ENCODE assay signal across 20 cellular contexts in the genomic region with DNA sequence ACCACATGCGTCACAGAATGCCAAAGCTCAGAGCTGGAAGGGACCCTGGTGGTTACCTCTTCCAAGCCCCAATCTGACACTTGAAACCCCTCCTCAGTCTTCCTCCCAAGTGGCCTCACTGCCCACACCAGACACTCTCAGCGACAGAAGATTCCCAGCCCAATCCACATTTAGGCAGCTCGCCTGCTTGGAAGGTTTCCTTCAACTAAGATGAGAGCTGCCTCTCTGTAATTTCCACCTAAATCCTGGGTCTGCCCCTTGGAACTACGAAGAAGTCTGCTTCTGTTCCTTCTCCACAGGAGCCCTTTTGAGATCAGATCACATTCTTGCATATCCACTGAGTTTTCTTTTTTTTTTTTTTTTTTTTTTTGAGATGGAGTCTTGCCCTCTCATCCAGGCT.
DNase-seq lines count a peak whose midpoint lies in the region; ATAC-seq and TF ChIP-seq lines count a peak whose summit lies in the region.
"Had no signal": no experiment of that assay in that cellular context is flagged by ENCODE, and none has a peak within 500 bp of the region (broad histone marks: within the 10 kb centered on the region; RNA-seq: fewer than 3 reads in every experiment).

No MANE protein-coding gene starts in this region.

- no peaks in the 10 kb centered on the region for H3K79me2 ChIP-seq in mesendoderm (ENCODE audit: control insufficient read depth, insufficient read depth, low read length)

- H3K9me3 ChIP-seq in NT2/D1 (ENCODE audit: insufficient read depth, low read length), result no peaks in the 10 kb centered on the region
- no peaks in the 10 kb centered on the region for H3K9me3 ChIP-seq in A673 (ENCODE audit: low read depth, low read length, poor library complexity, severe bottlenecking)
- H3K9me3 ChIP-seq: SJCRH30 had no signal

- H3K36me3 ChIP-seq in NT2/D1 (ENCODE audit: insufficient read depth, insufficient read length, low read length), result no peaks in the 10 kb centered on the region
- no peaks in the 10 kb centered on the region for H3K36me3 ChIP-seq in mesendoderm (ENCODE audit: control insufficient read depth, insufficient read depth, low read length)
- no peaks in the 10 kb centered on the region for H3K36me3 ChIP-seq in A673 (ENCODE audit: insufficient read depth, low read length, poor library complexity, severe bottlenecking)
- H3K36me3 ChIP-seq: SJCRH30 had no signal

- H3K9ac ChIP-seq in NT2/D1 (ENCODE audit: insufficient read length, low read depth) (no peak overlapping the region), mesendoderm (ENCODE audit: low read length) (no peak overlapping the region)

- no peak overlapping the region for H3K27ac ChIP-seq in mesendoderm (ENCODE audit: low read depth, low read length)
- no peak overlapping the region for H3K27ac ChIP-seq in A673 (ENCODE audit: low read depth, low read length, poor library complexity, severe bottlenecking)
- H3K27ac ChIP-seq: SJCRH30 had no signal

- H3K27me3 ChIP-seq in NT2/D1 (ENCODE audit: insufficient read depth, insufficient read length) (no peaks in the 10 kb centered on the region), mesendoderm (ENCODE audit: insufficient read depth, low read length, poor library complexity) (no peaks in the 10 kb centered on the region), A673 (replicated peaks; ENCODE audit: insufficient read depth, low read depth, low read length, poor library complexity) (no peaks in the 10 kb centered on the region)
- H3K27me3 ChIP-seq: SJCRH30 had no signal

- no peak overlapping the region for H3K4me2 ChIP-seq in mesendoderm (ENCODE audit: low read length)

- H3K4me3 ChIP-seq in NT2/D1 (ENCODE audit: insufficient read length, low read depth) (no peak overlapping the region), mesendoderm (ENCODE audit: low read length) (no peak overlapping the region), A673 (ENCODE audit: low read depth, low read length, poor library complexity, severe bottlenecking) (no peak overlapping the region)
- H3K4me3 ChIP-seq: SJCRH30 had no signal

- CTCF ChIA-PET in A673 (lab: Charles Lee), result no interaction called here

- no peaks in the 10 kb centered on the region for H3K79me1 ChIP-seq in mesendoderm (ENCODE audit: low read length)

- WGBS in mesendoderm (ENCODE audit: extremely low coverage, insufficient coverage, low lambda C conversion rate), result no CpG with 5 or more reads among the region's 4 CpGs

- no peak for TF ChIP-seq CTCF in A673 (conservative IDR thresholded peaks at IDR 0.05; ENCODE audit: low read depth, low read length)

- no peak overlapping the region for H2BK5ac ChIP-seq in mesendoderm (ENCODE audit: low read length)

- no peak overlapping the region for H3K18ac ChIP-seq in mesendoderm (ENCODE audit: low read length)

- intact Hi-C loops in A673 (cut with micrococcal nuclease; ENCODE audit: unreplicated experiment), result no loop called here

- H3K56ac ChIP-seq in mesendoderm (ENCODE audit: low read length), result no peak overlapping the region

- H2AK5ac ChIP-seq in mesendoderm (ENCODE audit: low read length), result no peak overlapping the region

- H4K5ac ChIP-seq in mesendoderm (ENCODE audit: low read length), result no peak overlapping the region

- no TSS peak for BruUV-seq in A673 (replicated peaks; lab: Mats Ljungman, UMichigan)

- no peak overlapping the region for H2BK120ac ChIP-seq in mesendoderm (ENCODE audit: low read depth, low read length)

- H3K4me1 ChIP-seq in NT2/D1 (ENCODE audit: insufficient read depth, insufficient read length) (peaks cover 4% of the 10 kb centered on the region), mesendoderm (ENCODE audit: control insufficient read depth, low read depth, low read length) (peaks cover 4% of the 10 kb centered on the region), A673 (ENCODE audit: insufficient read depth, low read length, poor library complexity, severe bottlenecking) (peaks cover 3% of the 10 kb centered on the region)
- H3K4me1 ChIP-seq: SJCRH30 had no signal

- no peak overlapping the region for H2BK15ac ChIP-seq in mesendoderm (replicated peaks; ENCODE audit: low read depth)

- no peak overlapping the region for H3K23ac ChIP-seq in mesendoderm (ENCODE audit: low read length)

- no peak overlapping the region for H4K8ac ChIP-seq in mesendoderm (ENCODE audit: low read depth, low read length)

- POLR2A ChIA-PET in A673 (lab: Charles Lee; ENCODE audit: low non-redundant PET), result no interaction called here

- DNase-seq in activated CD8-positive, alpha-beta memory T cell treated with anti-CD3 and anti-CD28 coated beads, Interleukin-2, amount 50 U/mL, for 48 hours, result peak; percentile 10
- DNase-seq in activated CD8-positive, alpha-beta memory T cell treated with anti-CD3 and anti-CD28 coated beads for 24 hours, result no peak
- DNase-seq in NT2/D1 (ENCODE audit: low read depth, low spot score), result peak; percentile 25
- DNase-seq in mesendoderm, result peak; percentile 69
- DNase-seq in 8988T, result no peak
- no peak for DNase-seq in A673 (ENCODE audit: low spot score)
- DNase-seq: CD4-positive, CD25-positive, alpha-beta regulatory T cell; HFFc6; KBM-7; MM.1S; NCI-H1092 treated with DMSO at 0.1 percent for 48 hours; NCI-H1436 treated with DMSO at 0.1 percent for 48 hours; NCI-H2029; NCI-H226; NCI-H510A treated with DMSO at 0.1 percent for 48 hours; NCI-H774; OCI-M1; SJCRH30 had no signal

- no peak for ATAC-seq in GM21825 (IDR thresholded peaks at IDR 0.05; ENCODE audit: unreplicated experiment)
- ATAC-seq: HepG2 had no signal

- no peak overlapping the region for H3K4ac ChIP-seq in mesendoderm (ENCODE audit: low read depth, low read length)

Comparison
In these comparisons a context has a peak if more than half of its experiments do, and no peak if none do; other contexts are left out.
1. DNase-seq: peak in activated CD8-positive, alpha-beta memory T cell treated with anti-CD3 and anti-CD28 coated beads, Interleukin-2, amount 50 U/mL, for 48 hours (single experiment), NT2/D1 (single experiment) and mesendoderm (single experiment); none in activated CD8-positive, alpha-beta memory T cell treated with anti-CD3 and anti-CD28 coated beads for 24 hours (single experiment), 8988T (single experiment) and A673 (single experiment).